8 cellular contexts compared by ENCODE assay signal in the genomic region with DNA sequence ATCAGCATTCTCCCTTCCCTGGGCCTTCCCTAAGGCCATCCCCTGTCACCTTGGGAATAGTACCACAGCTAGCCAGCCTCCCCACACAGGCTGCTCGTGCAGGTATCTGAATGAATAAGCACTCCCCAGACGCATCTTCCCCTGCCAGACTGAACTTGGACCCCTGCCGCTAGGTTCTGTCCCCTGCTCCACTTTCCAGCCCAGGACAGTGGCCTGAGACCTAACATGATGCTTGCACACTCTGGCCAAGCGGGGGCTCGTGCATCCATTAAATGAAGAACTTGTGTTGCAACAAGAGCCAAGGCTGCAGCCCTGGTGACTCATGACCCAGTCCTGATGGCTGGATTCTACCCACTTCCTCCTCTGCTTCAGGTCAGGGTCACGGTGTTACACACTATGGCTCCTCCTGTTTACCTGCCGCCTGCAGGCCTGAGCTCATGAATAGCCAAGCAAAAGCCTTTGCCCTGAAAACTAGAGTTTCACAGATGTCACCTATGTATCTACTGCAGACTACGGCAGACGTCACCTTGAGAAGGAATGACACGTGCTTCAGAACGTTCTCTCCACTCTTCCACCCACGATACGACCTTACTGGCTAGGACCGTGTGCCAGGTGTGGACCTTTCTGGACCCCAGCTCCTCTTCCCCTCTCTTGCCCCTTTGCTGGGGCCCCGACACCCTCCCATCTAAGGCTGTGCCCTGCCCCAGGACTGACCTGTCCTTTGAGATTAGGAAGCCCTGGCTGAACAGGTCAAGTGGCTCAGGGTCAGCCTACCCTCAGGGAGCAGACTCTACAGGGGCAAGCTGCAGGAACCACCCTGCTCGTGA. TPM values are rescaled to one million over a fixed set of nuclear protein-coding genes. Genes with fewer than 3 reads are reported as not detected.
DNase-seq lines count a peak whose midpoint lies in the region; ATAC-seq, FAIRE-seq and TF ChIP-seq lines count a peak whose summit lies in the region.

No MANE protein-coding gene starts in this region.

- peak overlapping the region in 1 of 2 donors; percentile 18 for H3K9ac ChIP-seq in liver (ENCODE audit: low read depth in 1 of 2, low read length in 2 of 2)

- H3K4me1 ChIP-seq in A549 (peaks cover 13% of the 10 kb centered on the region), liver (ENCODE audit: control insufficient read depth in 4 of 4, insufficient read depth in 4 of 4, low read length in 3 of 4) (peaks cover 27 to 61% (median 48%) of the 10 kb centered on the region in 4 donors)
- H3K4me1 ChIP-seq in CD8-positive, alpha-beta memory T cell (ENCODE audit: insufficient read depth, low read length): peaks cover 22% of the 10 kb centered on the region

- FAIRE-seq in A549 (lab: Jason Lieb, UNC): no peak

- H3K4me2 ChIP-seq in A549: peak overlapping the region; percentile 27; the same call in 2 of the 3 replicates

- no peak for TF ChIP-seq POLR2A in A549 (IDR thresholded peaks at IDR 0.05; ENCODE audit: low read length)

- 59% methylated on average over 16 of the region's 16 CpGs for WGBS in A549 (ENCODE audit: missing lambda C conversion rate)
- WGBS in liver: 30% methylated on average over 16 of the region's 16 CpGs

- H3K36me3 ChIP-seq in liver (ENCODE audit: control insufficient read depth in 4 of 4, insufficient read depth in 3 of 4, low read depth in 1 of 4, low read length in 3 of 4): no peaks in the 10 kb centered on the region
- H3K36me3 ChIP-seq in CD8-positive, alpha-beta memory T cell (ENCODE audit: insufficient read depth, low read length): no peaks in the 10 kb centered on the region

- POLR2A ChIA-PET in A549 (lab: Yijun Ruan, JAX): no interaction called here
- POLR2A ChIA-PET in CD8-positive, alpha-beta memory T cell (lab: Charles Lee): interaction anchor here (0.6 to 0.7 kb wide), 2 partner anchors 10 to 32 kb away, joined by 4 to 5 read pairs; no protein-coding TSS in a partner anchor

- TF ChIP-seq RAD21 in A549 (conservative IDR thresholded peaks at IDR 0.05 in 1 of 2, IDR thresholded peaks at IDR 0.05 in 1 of 2) (no peak), liver (IDR thresholded peaks at IDR 0.05) (peak; percentile 28 to 50)

- no peaks in the 10 kb centered on the region for H3K27me3 Mint-ChIP-seq in activated naive CD8-positive, alpha-beta T cell treated with anti-CD3 and anti-CD28 coated beads, Interleukin-2, amount 50 U/mL, for 24 hours
- peaks cover 0 to 2% of the 10 kb centered on the region in 2 donors for H3K27me3 Mint-ChIP-seq in CD8-positive, alpha-beta memory T cell

- no peak overlapping the region for H3K27ac Mint-ChIP-seq in activated naive CD8-positive, alpha-beta T cell treated with anti-CD3 and anti-CD28 coated beads, Interleukin-2, amount 50 U/mL, for 24 hours
- H3K27ac Mint-ChIP-seq in CD8-positive, alpha-beta memory T cell: peak overlapping the region in 3 of 8 donors; percentile 22 to 64 (median 28)

- CTCF ChIA-PET in A549 (lab: Yijun Ruan, JAX): interaction anchor here (1.3 to 1.9 kb wide), 3 partner anchors 14 to 226 kb away, joined by 3 to 5 read pairs (median 4); no protein-coding TSS in a partner anchor
- CTCF ChIA-PET in CD8-positive, alpha-beta memory T cell (lab: Charles Lee): interaction anchor here (0.7 to 1.0 kb wide), 2 partner anchors 9 to 56 kb away, joined by 3 read pairs; no protein-coding TSS in a partner anchor

- H3K9me3 ChIP-seq in A549 (no peaks in the 10 kb centered on the region), liver (ENCODE audit: control insufficient read depth in 4 of 4, low read length in 3 of 4) (no peaks in the 10 kb centered on the region)
- no peaks in the 10 kb centered on the region for H3K9me3 ChIP-seq in CD8-positive, alpha-beta memory T cell (ENCODE audit: low read length)

- H3K9me3 Mint-ChIP-seq in activated naive CD8-positive, alpha-beta T cell treated with anti-CD3 and anti-CD28 coated beads, Interleukin-2, amount 50 U/mL, for 24 hours: no peaks in the 10 kb centered on the region
- no peaks in the 10 kb centered on the region for H3K9me3 Mint-ChIP-seq in CD8-positive, alpha-beta memory T cell

- no peaks in the 10 kb centered on the region for H3K36me3 Mint-ChIP-seq in activated naive CD8-positive, alpha-beta T cell treated with anti-CD3 and anti-CD28 coated beads, Interleukin-2, amount 50 U/mL, for 24 hours (ENCODE audit: low read depth)
- H3K36me3 Mint-ChIP-seq in CD8-positive, alpha-beta memory T cell: no peaks in the 10 kb centered on the region

- H3K27me3 ChIP-seq in liver (ENCODE audit: control insufficient read depth in 4 of 4, insufficient read depth in 4 of 4, low read length in 3 of 4): no peaks in the 10 kb centered on the region
- no peaks in the 10 kb centered on the region for H3K27me3 ChIP-seq in CD8-positive, alpha-beta memory T cell (ENCODE audit: insufficient read depth, low read length, poor library complexity, severe bottlenecking)

- DNase-seq in A549 (ENCODE audit: low read depth in 1 of 2, low spot score in 1 of 2) (peak; percentile 43 to 55), HPDE6-E6E7 (ENCODE audit: extremely low spot score) (peak; percentile 62), retina (no peak)
- DNase-seq in activated naive CD8-positive, alpha-beta T cell treated with anti-CD3 and anti-CD28 coated beads, Interleukin-2, amount 50 U/mL, for 24 hours: no peak
- no peak for DNase-seq in CD8-positive, alpha-beta memory T cell

- H3K4me1 Mint-ChIP-seq in activated naive CD8-positive, alpha-beta T cell treated with anti-CD3 and anti-CD28 coated beads, Interleukin-2, amount 50 U/mL, for 24 hours: peaks cover 35% of the 10 kb centered on the region
- H3K4me1 Mint-ChIP-seq in CD8-positive, alpha-beta memory T cell: peaks cover 18 to 46% (median 33%) of the 10 kb centered on the region in 3 donors

- no peak overlapping the region for H3K4me3 Mint-ChIP-seq in activated naive CD8-positive, alpha-beta T cell treated with anti-CD3 and anti-CD28 coated beads, Interleukin-2, amount 50 U/mL, for 24 hours
- H3K4me3 Mint-ChIP-seq in CD8-positive, alpha-beta memory T cell: no peak overlapping the region

- ATAC-seq in A549 (peak; percentile 68 to 77), GM18870 (IDR thresholded peaks at IDR 0.05; ENCODE audit: unreplicated experiment) (peak; percentile 54), GM19328 (IDR thresholded peaks at IDR 0.05; ENCODE audit: unreplicated experiment) (no peak)
- ATAC-seq in activated naive CD8-positive, alpha-beta T cell treated with anti-CD3 and anti-CD28 coated beads, Interleukin-2, amount 50 U/mL, for 24 hours: peak; percentile 67

- no peak for TF ChIP-seq EP300 in A549 (IDR thresholded peaks at IDR 0.05)

- H3K4me3 ChIP-seq in A549: no peak overlapping the region
- no peak overlapping the region for H3K4me3 ChIP-seq in liver (ENCODE audit: low read depth in 1 of 3, low read length in 3 of 3)
- H3K4me3 ChIP-seq in CD8-positive, alpha-beta memory T cell (ENCODE audit: low read length): no peak overlapping the region

- TF ChIP-seq CTCF in A549 (IDR thresholded peaks at IDR 0.05): no peak
- no peak for TF ChIP-seq CTCF in liver (IDR thresholded peaks at IDR 0.05; ENCODE audit: low read depth, low read length, missing input control)

- H3K27ac ChIP-seq in A549 (peak overlapping the region in 1 of 2 experiments; percentile 49; a peak in 3 of 6 replicates), liver (ENCODE audit: low read depth in 1 of 2, low read length in 2 of 2) (peak overlapping the region; percentile 81 to 91)
- no peak overlapping the region for H3K27ac ChIP-seq in CD8-positive, alpha-beta memory T cell (ENCODE audit: low read depth, low read length)

TF ChIP-seq in A549, 52 proteins besides CTCF, POLR2A, EP300 and RAD21:
- TF ChIP-seq FOSL2 (IDR thresholded peaks at IDR 0.05): 0 out of 2 replicates have a peak, but pooled peaks have one; percentile 29
- peak; percentile 62 for TF ChIP-seq FOSL2 (CRISPR knock-in tag; IDR thresholded peaks at IDR 0.05)
- TF ChIP-seq ESRRA (IDR thresholded peaks at IDR 0.05; ENCODE audit: borderline replicate concordance, low read length): no peak
- no peak for TF ChIP-seq MAZ (IDR thresholded peaks at IDR 0.05; ENCODE audit: borderline replicate concordance, low read depth, low read length)
- peak in 1 of 2 experiments; percentile 65; a peak in 2 of 4 replicates for TF ChIP-seq CEBPB (IDR thresholded peaks at IDR 0.05)

TF ChIP-seq in liver, 16 proteins besides CTCF, POLR2A, EP300 and RAD21 (continues in another document):
- TF ChIP-seq JUND (IDR thresholded peaks at IDR 0.05) (peak; percentile 89 to 96), RXRA (IDR thresholded peaks at IDR 0.05) (peak; percentile 86 to 96), NR2F2 (IDR thresholded peaks at IDR 0.05) (peak; percentile 67), MAX (IDR thresholded peaks at IDR 0.05) (peak; percentile 96), EGR1 (IDR thresholded peaks at IDR 0.05; ENCODE audit: low read depth in 2 of 2) (peak in 1 of 2 donors; percentile 83), FOXA1 (IDR thresholded peaks at IDR 0.05) (peak; percentile 85)

RNA-seq across cellular contexts. Expression of gene ASB13, which starts 6.5 kb away (rescaled TPM):
- polyA plus RNA-seq in A549 (2011; rRNA removed): 12.9 and 14.7 TPM in 2 replicates
- polyA plus RNA-seq in A549 (2012; cell fraction: cytosol; rRNA removed): 9.1 and 11.6 TPM in 2 replicates
- 9.0 and 9.7 TPM in 2 replicates for polyA plus RNA-seq in A549 (2012; cell fraction: nucleus; rRNA removed)
- 9.0 to 10.9 TPM (median 10.5 TPM) in 3 replicates for polyA plus RNA-seq in A549 (2017; fragmentation: RNase III; extraction: RNeasy Plus Mini Kit Qiagen cat#74134 plus additional on column Dnase treatment)
- polyA minus RNA-seq in A549 (2011; rRNA and poly(A)+ RNA removed): 21.5 and 22.5 TPM in 2 replicates
- total RNA-seq in liver: 10 to 100 TPM in 1 of 2 donors, 1 to 10 TPM in 1; 8.5 to 48.3 TPM
- 10 to 100 TPM; 40.8 to 44.2 TPM for polyA plus RNA-seq in liver
- 1 to 10 TPM; 6.8 to 7.5 TPM for total RNA-seq in CD8-positive, alpha-beta memory T cell
- 8.7 TPM for polyA plus RNA-seq in CD8-positive, alpha-beta memory T cell

RNA-seq across cellular contexts. Expression of gene TASOR2, which starts 24.7 kb away (rescaled TPM):
- polyA plus RNA-seq in A549 (2011; rRNA removed) (79.4 and 96.7 TPM in 2 replicates), A549 (2017; fragmentation: RNase III; extraction: RNeasy Plus Mini Kit Qiagen cat#74134 plus additional on column Dnase treatment) (26.7 to 32.7 TPM (median 27.0 TPM) in 3 replicates), liver (1 to 10 TPM; 7.6 to 9.5 TPM)
- 15.3 and 17.8 TPM in 2 replicates for polyA plus RNA-seq in A549 (2012; cell fraction: cytosol; rRNA removed)
- 19.0 and 21.5 TPM in 2 replicates for polyA plus RNA-seq in A549 (2012; cell fraction: nucleus; rRNA removed)
- polyA minus RNA-seq in A549 (2011; rRNA and poly(A)+ RNA removed): 68.7 TPM in 2 replicates
- 10 to 100 TPM; 18.9 to 40.3 TPM for total RNA-seq in liver
- total RNA-seq in CD8-positive, alpha-beta memory T cell: 10 to 100 TPM; 71.2 to 74.2 TPM
- 11.6 TPM for polyA plus RNA-seq in CD8-positive, alpha-beta memory T cell

Comparison
In these comparisons a context has a peak if more than half of its experiments do, and no peak if none do; other contexts are left out.
1. DNase-seq: peak in A549 (2 of 2) and HPDE6-E6E7 (single experiment); none in activated naive CD8-positive, alpha-beta T cell treated with anti-CD3 and anti-CD28 coated beads, Interleukin-2, amount 50 U/mL, for 24 hours (single experiment), retina (single experiment) and CD8-positive, alpha-beta memory T cell (0 of 5).